Comparison of ENCODE assay signal across 1 cellular context in the genomic region with DNA sequence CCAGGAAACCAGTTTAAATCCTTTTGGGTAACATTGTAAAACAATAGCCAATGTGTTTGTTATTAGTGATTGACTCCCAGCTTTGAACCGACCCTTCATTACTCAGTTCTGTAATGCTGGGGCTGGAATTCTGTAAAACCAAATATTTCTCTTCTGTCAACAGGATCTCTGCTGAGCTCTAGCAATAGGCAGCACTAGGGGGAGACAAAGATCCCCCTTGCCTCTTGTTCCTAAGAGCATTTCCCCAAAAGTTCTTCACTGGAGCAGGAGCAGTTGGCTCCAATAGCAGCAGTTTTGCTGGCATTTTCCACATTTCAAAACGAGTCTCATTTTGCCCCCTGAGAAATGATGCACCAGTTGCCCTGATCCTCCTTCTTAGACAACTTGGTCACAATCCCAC.
TF ChIP-seq lines count a peak whose summit lies in the region.

No MANE protein-coding gene starts in this region.

TF ChIP-seq in K562, 482 proteins besides CTCF, POLR2A, EP300 and RAD21 (continued from another document):
- TF ChIP-seq, protein P1, sequence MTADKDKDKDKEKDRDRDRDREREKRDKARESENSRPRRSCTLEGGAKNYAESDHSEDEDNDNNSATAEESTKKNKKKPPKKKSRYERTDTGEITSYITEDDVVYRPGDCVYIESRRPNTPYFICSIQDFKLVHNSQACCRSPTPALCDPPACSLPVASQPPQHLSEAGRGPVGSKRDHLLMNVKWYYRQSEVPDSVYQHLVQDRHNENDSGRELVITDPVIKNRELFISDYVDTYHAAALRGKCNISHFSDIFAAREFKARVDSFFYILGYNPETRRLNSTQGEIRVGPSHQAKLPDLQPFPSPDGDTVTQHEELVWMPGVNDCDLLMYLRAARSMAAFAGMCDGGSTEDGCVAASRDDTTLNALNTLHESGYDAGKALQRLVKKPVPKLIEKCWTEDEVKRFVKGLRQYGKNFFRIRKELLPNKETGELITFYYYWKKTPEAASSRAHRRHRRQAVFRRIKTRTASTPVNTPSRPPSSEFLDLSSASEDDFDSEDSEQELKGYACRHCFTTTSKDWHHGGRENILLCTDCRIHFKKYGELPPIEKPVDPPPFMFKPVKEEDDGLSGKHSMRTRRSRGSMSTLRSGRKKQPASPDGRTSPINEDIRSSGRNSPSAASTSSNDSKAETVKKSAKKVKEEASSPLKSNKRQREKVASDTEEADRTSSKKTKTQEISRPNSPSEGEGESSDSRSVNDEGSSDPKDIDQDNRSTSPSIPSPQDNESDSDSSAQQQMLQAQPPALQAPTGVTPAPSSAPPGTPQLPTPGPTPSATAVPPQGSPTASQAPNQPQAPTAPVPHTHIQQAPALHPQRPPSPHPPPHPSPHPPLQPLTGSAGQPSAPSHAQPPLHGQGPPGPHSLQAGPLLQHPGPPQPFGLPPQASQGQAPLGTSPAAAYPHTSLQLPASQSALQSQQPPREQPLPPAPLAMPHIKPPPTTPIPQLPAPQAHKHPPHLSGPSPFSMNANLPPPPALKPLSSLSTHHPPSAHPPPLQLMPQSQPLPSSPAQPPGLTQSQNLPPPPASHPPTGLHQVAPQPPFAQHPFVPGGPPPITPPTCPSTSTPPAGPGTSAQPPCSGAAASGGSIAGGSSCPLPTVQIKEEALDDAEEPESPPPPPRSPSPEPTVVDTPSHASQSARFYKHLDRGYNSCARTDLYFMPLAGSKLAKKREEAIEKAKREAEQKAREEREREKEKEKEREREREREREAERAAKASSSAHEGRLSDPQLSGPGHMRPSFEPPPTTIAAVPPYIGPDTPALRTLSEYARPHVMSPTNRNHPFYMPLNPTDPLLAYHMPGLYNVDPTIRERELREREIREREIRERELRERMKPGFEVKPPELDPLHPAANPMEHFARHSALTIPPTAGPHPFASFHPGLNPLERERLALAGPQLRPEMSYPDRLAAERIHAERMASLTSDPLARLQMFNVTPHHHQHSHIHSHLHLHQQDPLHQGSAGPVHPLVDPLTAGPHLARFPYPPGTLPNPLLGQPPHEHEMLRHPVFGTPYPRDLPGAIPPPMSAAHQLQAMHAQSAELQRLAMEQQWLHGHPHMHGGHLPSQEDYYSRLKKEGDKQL (CRISPR knock-in tag; IDR thresholded peaks at IDR 0.05; ENCODE audit: borderline replicate concordance): no peak
- no peak for TF ChIP-seq CREB1 (IDR thresholded peaks at IDR 0.05)
- TF ChIP-seq CREB1 (CRISPR knock-in tag; IDR thresholded peaks at IDR 0.05): no peak
- TF ChIP-seq, protein P2, sequence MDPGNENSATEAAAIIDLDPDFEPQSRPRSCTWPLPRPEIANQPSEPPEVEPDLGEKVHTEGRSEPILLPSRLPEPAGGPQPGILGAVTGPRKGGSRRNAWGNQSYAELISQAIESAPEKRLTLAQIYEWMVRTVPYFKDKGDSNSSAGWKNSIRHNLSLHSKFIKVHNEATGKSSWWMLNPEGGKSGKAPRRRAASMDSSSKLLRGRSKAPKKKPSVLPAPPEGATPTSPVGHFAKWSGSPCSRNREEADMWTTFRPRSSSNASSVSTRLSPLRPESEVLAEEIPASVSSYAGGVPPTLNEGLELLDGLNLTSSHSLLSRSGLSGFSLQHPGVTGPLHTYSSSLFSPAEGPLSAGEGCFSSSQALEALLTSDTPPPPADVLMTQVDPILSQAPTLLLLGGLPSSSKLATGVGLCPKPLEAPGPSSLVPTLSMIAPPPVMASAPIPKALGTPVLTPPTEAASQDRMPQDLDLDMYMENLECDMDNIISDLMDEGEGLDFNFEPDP (CRISPR knock-in tag; IDR thresholded peaks at IDR 0.05): no peak
- TF ChIP-seq, protein P3, sequence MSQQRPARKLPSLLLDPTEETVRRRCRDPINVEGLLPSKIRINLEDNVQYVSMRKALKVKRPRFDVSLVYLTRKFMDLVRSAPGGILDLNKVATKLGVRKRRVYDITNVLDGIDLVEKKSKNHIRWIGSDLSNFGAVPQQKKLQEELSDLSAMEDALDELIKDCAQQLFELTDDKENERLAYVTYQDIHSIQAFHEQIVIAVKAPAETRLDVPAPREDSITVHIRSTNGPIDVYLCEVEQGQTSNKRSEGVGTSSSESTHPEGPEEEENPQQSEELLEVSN (IDR thresholded peaks at IDR 0.05; ENCODE audit: borderline replicate concordance in 1 of 2, extremely low read depth in 1 of 2, insufficient read depth in 1 of 2, insufficient read length in 1 of 2, low read depth in 1 of 2, low read length in 1 of 2, poor library complexity in 1 of 2, severe bottlenecking in 1 of 2): no peak
- no peak for TF ChIP-seq NUFIP1 (IDR thresholded peaks at IDR 0.05; ENCODE audit: partially characterized antibody)
- TF ChIP-seq, protein P4, sequence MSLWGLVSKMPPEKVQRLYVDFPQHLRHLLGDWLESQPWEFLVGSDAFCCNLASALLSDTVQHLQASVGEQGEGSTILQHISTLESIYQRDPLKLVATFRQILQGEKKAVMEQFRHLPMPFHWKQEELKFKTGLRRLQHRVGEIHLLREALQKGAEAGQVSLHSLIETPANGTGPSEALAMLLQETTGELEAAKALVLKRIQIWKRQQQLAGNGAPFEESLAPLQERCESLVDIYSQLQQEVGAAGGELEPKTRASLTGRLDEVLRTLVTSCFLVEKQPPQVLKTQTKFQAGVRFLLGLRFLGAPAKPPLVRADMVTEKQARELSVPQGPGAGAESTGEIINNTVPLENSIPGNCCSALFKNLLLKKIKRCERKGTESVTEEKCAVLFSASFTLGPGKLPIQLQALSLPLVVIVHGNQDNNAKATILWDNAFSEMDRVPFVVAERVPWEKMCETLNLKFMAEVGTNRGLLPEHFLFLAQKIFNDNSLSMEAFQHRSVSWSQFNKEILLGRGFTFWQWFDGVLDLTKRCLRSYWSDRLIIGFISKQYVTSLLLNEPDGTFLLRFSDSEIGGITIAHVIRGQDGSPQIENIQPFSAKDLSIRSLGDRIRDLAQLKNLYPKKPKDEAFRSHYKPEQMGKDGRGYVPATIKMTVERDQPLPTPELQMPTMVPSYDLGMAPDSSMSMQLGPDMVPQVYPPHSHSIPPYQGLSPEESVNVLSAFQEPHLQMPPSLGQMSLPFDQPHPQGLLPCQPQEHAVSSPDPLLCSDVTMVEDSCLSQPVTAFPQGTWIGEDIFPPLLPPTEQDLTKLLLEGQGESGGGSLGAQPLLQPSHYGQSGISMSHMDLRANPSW (CRISPR knock-in tag; IDR thresholded peaks at IDR 0.05): no peak
